Comparison of ENCODE assay signal across 39 cellular contexts in the genomic region with DNA sequence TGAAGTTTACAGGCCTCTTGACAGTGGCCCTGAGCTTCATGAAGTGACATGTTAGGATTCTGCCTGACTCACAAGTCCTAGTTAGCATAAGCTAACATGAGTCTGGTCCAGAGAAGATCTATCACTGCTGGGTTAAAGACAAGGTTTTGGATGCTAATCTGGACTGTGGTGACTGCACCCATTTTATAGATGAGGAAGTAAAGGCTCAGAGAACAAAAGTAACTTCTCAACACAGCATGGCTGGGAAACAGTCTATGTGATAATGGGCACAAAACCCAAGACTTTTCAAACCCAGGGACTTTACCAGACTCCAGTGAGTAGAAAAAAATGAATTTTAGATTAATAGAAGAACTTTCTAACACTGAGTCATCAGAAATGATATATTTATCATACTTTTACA.
"Had no signal": no experiment of that assay in that cellular context is flagged by ENCODE, and none has a peak within 500 bp of the region (broad histone marks: within the 10 kb centered on the region; RNA-seq: fewer than 3 reads in every experiment).

No MANE protein-coding gene starts in this region.

- H3K27me3 Mint-ChIP-seq: activated naive CD4-positive, alpha-beta T cell treated with anti-CD3 and anti-CD28 coated beads, Interleukin-2, amount 10 ng/mL, durations not matched to agents 7 days and 5 days; activated naive CD8-positive, alpha-beta T cell; activated naive CD8-positive, alpha-beta T cell treated with anti-CD3 and anti-CD28 coated beads for 36 hours; activated naive CD8-positive, alpha-beta T cell treated with anti-CD3 and anti-CD28 coated beads, Interleukin-2, amount 10 ng/mL, durations not matched to agents 7 days and 5 days; central memory CD8-positive, alpha-beta T cell had no signal

- H3K9me3 ChIP-seq: adrenal gland, ascending aorta, body of pancreas, breast epithelium had no signal

- H3K4me3 ChIP-seq: adrenal gland, ascending aorta, body of pancreas, breast epithelium, cardiac muscle cell had no signal

- FAIRE-seq: astrocyte, bronchial epithelial cell had no signal

- H3K36me3 Mint-ChIP-seq: activated naive CD4-positive, alpha-beta T cell treated with anti-CD3 and anti-CD28 coated beads, Interleukin-2, amount 10 ng/mL, durations not matched to agents 7 days and 5 days; activated naive CD4-positive, alpha-beta T cell treated with anti-CD3 and anti-CD28 coated beads, Interleukin-2, amount 50 U/mL, for 24 hours; activated naive CD4-positive, alpha-beta T cell treated with anti-CD3 and anti-CD28 coated beads, Interleukin-2, amount 50 U/mL, for 72 hours; activated naive CD8-positive, alpha-beta T cell; activated naive CD8-positive, alpha-beta T cell treated with anti-CD3 and anti-CD28 coated beads for 36 hours; activated naive CD8-positive, alpha-beta T cell treated with anti-CD3 and anti-CD28 coated beads, Interleukin-2, amount 10 ng/mL, durations not matched to agents 7 days and 5 days; brain had no signal

- ATAC-seq: activated naive CD4-positive, alpha-beta T cell treated with anti-CD3 and anti-CD28 coated beads, Interleukin-2, amount 50 U/mL, for 72 hours; activated T-cell treated with anti-CD3 and anti-CD28 coated beads, Interleukin-2, amount 50 U/mL, for 4 hours; activated T-cell treated with anti-CD3 and anti-CD28 coated beads, Interleukin-2, amount 50 U/mL, for 72 hours; activated T-helper 17 cell treated with anti-CD3 and anti-CD28 coated beads, Interleukin-2, amount 50 U/mL, for 72 hours; body of pancreas had no signal

- H3K4me1 Mint-ChIP-seq: activated naive CD4-positive, alpha-beta T cell treated with anti-CD3 and anti-CD28 coated beads, Interleukin-2, amount 10 ng/mL, durations not matched to agents 7 days and 5 days; activated naive CD4-positive, alpha-beta T cell treated with anti-CD3 and anti-CD28 coated beads, Interleukin-2, amount 50 U/mL, for 24 hours; activated naive CD8-positive, alpha-beta T cell treated with anti-CD3 and anti-CD28 coated beads for 36 hours; activated naive CD8-positive, alpha-beta T cell treated with anti-CD3 and anti-CD28 coated beads, Interleukin-2, amount 10 ng/mL, durations not matched to agents 7 days and 5 days; activated T-helper 17 cell treated with anti-CD3 and anti-CD28 coated beads, Interleukin-2, amount 50 U/mL, for 72 hours; central memory CD8-positive, alpha-beta T cell had no signal

- H3K4me3 Mint-ChIP-seq: activated naive CD4-positive, alpha-beta T cell treated with anti-CD3 and anti-CD28 coated beads for 36 hours; activated naive CD4-positive, alpha-beta T cell treated with anti-CD3 and anti-CD28 coated beads, Interleukin-2, amount 10 ng/mL, durations not matched to agents 7 days and 5 days; activated naive CD4-positive, alpha-beta T cell treated with anti-CD3 and anti-CD28 coated beads, Interleukin-2, amount 50 U/mL, for 24 hours; activated naive CD8-positive, alpha-beta T cell; activated naive CD8-positive, alpha-beta T cell treated with anti-CD3 and anti-CD28 coated beads for 36 hours; activated naive CD8-positive, alpha-beta T cell treated with anti-CD3 and anti-CD28 coated beads, Interleukin-2, amount 10 ng/mL, durations not matched to agents 7 days and 5 days; activated T-cell treated with anti-CD3 and anti-CD28 coated beads, Interleukin-2, amount 50 U/mL, for 24 hours; activated T-cell treated with anti-CD3 and anti-CD28 coated beads, Interleukin-2, amount 50 U/mL, for 4 hours; activated T-cell treated with anti-CD3 and anti-CD28 coated beads, Interleukin-2, amount 50 U/mL, for 72 hours; activated T-helper 1 cell treated with anti-CD3 and anti-CD28 coated beads, Interleukin-12 subunit alpha, Interleukin-12 subunit beta, Interleukin-2, Interleukin-4 antibody, amounts not matched to agents 30 ng/mL and 10 ng/mL and 1 ng/mL, durations not matched to agents 14 hours and 24 hours and 36 hours; activated T-helper 17 cell treated with anti-CD3 and anti-CD28 coated beads, Interleukin-2, amount 50 U/mL, for 72 hours; brain; central memory CD8-positive, alpha-beta T cell had no signal

- H3K36me3 ChIP-seq: adrenal gland, ascending aorta, brain microvascular endothelial cell, breast epithelium, cardiac muscle cell had no signal

- H3K27ac ChIP-seq: adrenal gland, ascending aorta, body of pancreas, brain microvascular endothelial cell, breast epithelium, cardiac muscle cell had no signal

- H3K27ac Mint-ChIP-seq: activated naive CD4-positive, alpha-beta T cell treated with anti-CD3 and anti-CD28 coated beads for 36 hours; activated naive CD4-positive, alpha-beta T cell treated with anti-CD3 and anti-CD28 coated beads, Interleukin-2, amount 10 ng/mL, durations not matched to agents 7 days and 5 days; activated naive CD4-positive, alpha-beta T cell treated with anti-CD3 and anti-CD28 coated beads, Interleukin-2, amount 50 U/mL, for 24 hours; activated naive CD4-positive, alpha-beta T cell treated with anti-CD3 and anti-CD28 coated beads, Interleukin-2, amount 50 U/mL, for 72 hours; activated naive CD8-positive, alpha-beta T cell; activated naive CD8-positive, alpha-beta T cell treated with anti-CD3 and anti-CD28 coated beads for 36 hours; activated naive CD8-positive, alpha-beta T cell treated with anti-CD3 and anti-CD28 coated beads, Interleukin-2, amount 10 ng/mL, durations not matched to agents 7 days and 5 days; activated T-cell treated with anti-CD3 and anti-CD28 coated beads, Interleukin-2, amount 50 U/mL, for 24 hours; activated T-cell treated with anti-CD3 and anti-CD28 coated beads, Interleukin-2, amount 50 U/mL, for 72 hours; activated T-helper 1 cell treated with anti-CD3 and anti-CD28 coated beads, Interleukin-12 subunit alpha, Interleukin-12 subunit beta, Interleukin-2, Interleukin-4 antibody, amounts not matched to agents 30 ng/mL and 10 ng/mL and 1 ng/mL, durations not matched to agents 14 hours and 24 hours and 36 hours; activated T-helper 17 cell treated with anti-CD3 and anti-CD28 coated beads, Interleukin-2, amount 50 U/mL, for 72 hours; activated T-helper 2 cell treated with anti-CD3 and anti-CD28 coated beads, Interferon-gamma antibody, Interleukin-2, Interleukin-4, amounts not matched to agents 10 μg/mL and 5 μg/mL and 100 μg/mL, durations not matched to agents 14 hours and 24 hours and 36 hours; brain had no signal

- H3K9me3 Mint-ChIP-seq: activated naive CD4-positive, alpha-beta T cell treated with anti-CD3 and anti-CD28 coated beads, Interleukin-2, amount 10 ng/mL, durations not matched to agents 7 days and 5 days; activated naive CD4-positive, alpha-beta T cell treated with anti-CD3 and anti-CD28 coated beads, Interleukin-2, amount 50 U/mL, for 24 hours; activated naive CD8-positive, alpha-beta T cell treated with anti-CD3 and anti-CD28 coated beads for 36 hours; activated naive CD8-positive, alpha-beta T cell treated with anti-CD3 and anti-CD28 coated beads, Interleukin-2, amount 10 ng/mL, durations not matched to agents 7 days and 5 days; activated T-cell treated with anti-CD3 and anti-CD28 coated beads, Interleukin-2, amount 50 U/mL, for 24 hours; activated T-cell treated with anti-CD3 and anti-CD28 coated beads, Interleukin-2, amount 50 U/mL, for 4 hours; activated T-helper 1 cell treated with anti-CD3 and anti-CD28 coated beads, Interleukin-12 subunit alpha, Interleukin-12 subunit beta, Interleukin-2, Interleukin-4 antibody, amounts not matched to agents 30 ng/mL and 10 ng/mL and 1 ng/mL, durations not matched to agents 14 hours and 24 hours and 36 hours; activated T-helper 17 cell treated with anti-CD3 and anti-CD28 coated beads, Interleukin-2, amount 50 U/mL, for 72 hours; activated T-helper 2 cell treated with anti-CD3 and anti-CD28 coated beads, Interferon-gamma antibody, Interleukin-2, Interleukin-4, amounts not matched to agents 10 μg/mL and 5 μg/mL and 100 μg/mL, durations not matched to agents 14 hours and 24 hours and 36 hours; central memory CD8-positive, alpha-beta T cell had no signal

- H3K4me1 ChIP-seq: adrenal gland, ascending aorta, body of pancreas, breast epithelium had no signal

- H3K27me3 ChIP-seq: ascending aorta, body of pancreas, brain microvascular endothelial cell, breast epithelium, cardiac muscle cell had no signal

- DNase-seq: activated effector memory CD4-positive, alpha-beta T cell treated with anti-CD3 and anti-CD28 coated beads, Interleukin-2, amount 50 U/mL, for 16 hours; activated effector memory CD4-positive, alpha-beta T cell treated with Interleukin-2 at 50 U/mL for 16 hours; activated gamma-delta T cell; activated gamma-delta T cell treated with Interleukin-2 at 50 U/mL for 16 hours; activated naive CD4-positive, alpha-beta T cell; activated naive CD4-positive, alpha-beta T cell treated with anti-CD3 and anti-CD28 coated beads for 36 hours; activated naive CD4-positive, alpha-beta T cell treated with anti-CD3 and anti-CD28 coated beads, Interleukin-2, amount 10 ng/mL, durations not matched to agents 7 days and 5 days; activated naive CD4-positive, alpha-beta T cell treated with anti-CD3 and anti-CD28 coated beads, Interleukin-2, amount 50 U/mL, for 16 hours; activated naive CD4-positive, alpha-beta T cell treated with Interleukin-2 at 50 U/mL for 16 hours; activated naive CD8-positive, alpha-beta T cell treated with anti-CD3 and anti-CD28 coated beads for 36 hours; activated naive CD8-positive, alpha-beta T cell treated with anti-CD3 and anti-CD28 coated beads, Interleukin-2, amount 10 ng/mL, durations not matched to agents 7 days and 5 days; activated T-cell treated with anti-CD3 and anti-CD28 coated beads, Interleukin-2, amount 50 U/mL, for 1 hour; activated T-cell treated with anti-CD3 and anti-CD28 coated beads, Interleukin-2, amount 50 U/mL, for 24 hours; activated T-cell treated with anti-CD3 and anti-CD28 coated beads, Interleukin-2, amount 50 U/mL, for 4 hours; activated T-cell treated with anti-CD3 and anti-CD28 coated beads, Interleukin-2, amount 50 U/mL, for 48 hours; activated T-cell treated with anti-CD3 and anti-CD28 coated beads, Interleukin-2, amount 50 U/mL, for 72 hours; adrenal gland; amniotic stem cell; amygdala; anterior cingulate cortex; aorta; body of pancreas; brain microvascular endothelial cell; caudate nucleus; central memory CD4-positive, alpha-beta T cell; cerebellar nuclear complex had no signal
